ENCODE assay signal across 1 cellular context in genomic region chr15:43510230-43511011, GRCh38.
TF ChIP-seq lines count a peak whose summit lies in the region.

No MANE protein-coding gene starts in this region.

TF ChIP-seq in HepG2, 621 proteins besides CTCF, POLR2A, EP300 and RAD21 (continued from another document and continues in another):
- TF ChIP-seq ZBTB40 (IDR thresholded peaks at IDR 0.05), result no peak
- no peak for TF ChIP-seq ZBTB40 (CRISPR knock-in tag; IDR thresholded peaks at IDR 0.05)
- no peak for TF ChIP-seq TBP (CRISPR knock-in tag; IDR thresholded peaks at IDR 0.05)
- TF ChIP-seq FLYWCH1 (CRISPR knock-in tag; IDR thresholded peaks at IDR 0.05), result no peak
- TF ChIP-seq MEF2D (CRISPR knock-in tag; IDR thresholded peaks at IDR 0.05), result no peak
- no peak for TF ChIP-seq ZNF678 (CRISPR knock-in tag; IDR thresholded peaks at IDR 0.05)
- no peak for TF ChIP-seq STAG1 (CRISPR knock-in tag; IDR thresholded peaks at IDR 0.05)
- no peak; the same call in 1 of the 2 replicates for TF ChIP-seq ETV5 (CRISPR knock-in tag; IDR thresholded peaks at IDR 0.05; ENCODE audit: borderline replicate concordance)
- TF ChIP-seq, protein P1, sequence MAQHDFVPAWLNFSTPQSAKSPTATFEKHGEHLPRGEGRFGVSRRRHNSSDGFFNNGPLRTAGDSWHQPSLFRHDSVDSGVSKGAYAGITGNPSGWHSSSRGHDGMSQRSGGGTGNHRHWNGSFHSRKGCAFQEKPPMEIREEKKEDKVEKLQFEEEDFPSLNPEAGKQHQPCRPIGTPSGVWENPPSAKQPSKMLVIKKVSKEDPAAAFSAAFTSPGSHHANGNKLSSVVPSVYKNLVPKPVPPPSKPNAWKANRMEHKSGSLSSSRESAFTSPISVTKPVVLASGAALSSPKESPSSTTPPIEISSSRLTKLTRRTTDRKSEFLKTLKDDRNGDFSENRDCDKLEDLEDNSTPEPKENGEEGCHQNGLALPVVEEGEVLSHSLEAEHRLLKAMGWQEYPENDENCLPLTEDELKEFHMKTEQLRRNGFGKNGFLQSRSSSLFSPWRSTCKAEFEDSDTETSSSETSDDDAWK (CRISPR knock-in tag; IDR thresholded peaks at IDR 0.05), result no peak
- TF ChIP-seq, protein P2, sequence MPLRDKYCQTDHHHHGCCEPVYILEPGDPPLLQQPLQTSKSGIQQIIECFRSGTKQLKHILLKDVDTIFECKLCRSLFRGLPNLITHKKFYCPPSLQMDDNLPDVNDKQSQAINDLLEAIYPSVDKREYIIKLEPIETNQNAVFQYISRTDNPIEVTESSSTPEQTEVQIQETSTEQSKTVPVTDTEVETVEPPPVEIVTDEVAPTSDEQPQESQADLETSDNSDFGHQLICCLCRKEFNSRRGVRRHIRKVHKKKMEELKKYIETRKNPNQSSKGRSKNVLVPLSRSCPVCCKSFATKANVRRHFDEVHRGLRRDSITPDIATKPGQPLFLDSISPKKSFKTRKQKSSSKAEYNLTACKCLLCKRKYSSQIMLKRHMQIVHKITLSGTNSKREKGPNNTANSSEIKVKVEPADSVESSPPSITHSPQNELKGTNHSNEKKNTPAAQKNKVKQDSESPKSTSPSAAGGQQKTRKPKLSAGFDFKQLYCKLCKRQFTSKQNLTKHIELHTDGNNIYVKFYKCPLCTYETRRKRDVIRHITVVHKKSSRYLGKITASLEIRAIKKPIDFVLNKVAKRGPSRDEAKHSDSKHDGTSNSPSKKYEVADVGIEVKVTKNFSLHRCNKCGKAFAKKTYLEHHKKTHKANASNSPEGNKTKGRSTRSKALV (CRISPR knock-in tag; IDR thresholded peaks at IDR 0.05), result no peak
- no peak for TF ChIP-seq ZNF34 (CRISPR knock-in tag; IDR thresholded peaks at IDR 0.05; ENCODE audit: borderline replicate concordance)
- TF ChIP-seq ZBTB7B (CRISPR knock-in tag; IDR thresholded peaks at IDR 0.05), result no peak
- TF ChIP-seq ARID4A (CRISPR knock-in tag; IDR thresholded peaks at IDR 0.05; ENCODE audit: borderline replicate concordance), result peak; percentile 92
- no peak for TF ChIP-seq PAWR (CRISPR knock-in tag; IDR thresholded peaks at IDR 0.05; ENCODE audit: borderline replicate concordance)
- TF ChIP-seq RBAK (CRISPR knock-in tag; IDR thresholded peaks at IDR 0.05), result no peak
- TF ChIP-seq CAMTA2 (CRISPR knock-in tag; IDR thresholded peaks at IDR 0.05; ENCODE audit: borderline replicate concordance), result no peak
- no peak for TF ChIP-seq ZSCAN12 (CRISPR knock-in tag; IDR thresholded peaks at IDR 0.05)
- 0 out of 2 replicates have a peak, but pooled peaks have one; percentile 14 for TF ChIP-seq TGIF2 (CRISPR knock-in tag; IDR thresholded peaks at IDR 0.05)
- TF ChIP-seq ZFP62 (CRISPR knock-in tag; IDR thresholded peaks at IDR 0.05), result no peak
- TF ChIP-seq POLR2AphosphoS5 (IDR thresholded peaks at IDR 0.05; ENCODE audit: low read depth, low read length), result peak; percentile 32; the same call in 1 of the 2 replicates
- TF ChIP-seq, protein P3, sequence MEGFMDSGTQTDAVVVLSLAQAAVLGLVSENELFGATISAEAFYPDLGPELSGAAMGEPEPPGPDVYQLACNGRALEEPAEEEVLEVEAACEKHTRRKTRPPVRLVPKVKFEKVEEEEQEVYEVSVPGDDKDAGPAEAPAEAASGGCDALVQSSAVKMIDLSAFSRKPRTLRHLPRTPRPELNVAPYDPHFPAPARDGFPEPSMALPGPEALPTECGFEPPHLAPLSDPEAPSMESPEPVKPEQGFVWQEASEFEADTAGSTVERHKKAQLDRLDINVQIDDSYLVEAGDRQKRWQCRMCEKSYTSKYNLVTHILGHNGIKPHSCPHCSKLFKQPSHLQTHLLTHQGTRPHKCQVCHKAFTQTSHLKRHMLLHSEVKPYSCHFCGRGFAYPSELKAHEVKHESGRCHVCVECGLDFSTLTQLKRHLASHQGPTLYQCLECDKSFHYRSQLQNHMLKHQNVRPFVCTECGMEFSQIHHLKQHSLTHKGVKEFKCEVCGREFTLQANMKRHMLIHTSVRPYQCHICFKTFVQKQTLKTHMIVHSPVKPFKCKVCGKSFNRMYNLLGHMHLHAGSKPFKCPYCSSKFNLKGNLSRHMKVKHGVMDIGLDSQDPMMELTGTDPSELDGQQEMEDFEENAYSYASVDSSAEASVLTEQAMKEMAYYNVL (CRISPR knock-in tag; IDR thresholded peaks at IDR 0.05; ENCODE audit: borderline replicate concordance), result peak; percentile 46; the same call in 1 of the 2 replicates
- TF ChIP-seq MTF2 (CRISPR knock-in tag; IDR thresholded peaks at IDR 0.05; ENCODE audit: borderline replicate concordance), result no peak
- no peak for TF ChIP-seq MAFG (CRISPR knock-in tag; IDR thresholded peaks at IDR 0.05)
- peak; percentile 24; the same call in 1 of the 2 replicates for TF ChIP-seq THRA (CRISPR knock-in tag; IDR thresholded peaks at IDR 0.05; ENCODE audit: borderline replicate concordance)
- TF ChIP-seq CSRNP1 (CRISPR knock-in tag; IDR thresholded peaks at IDR 0.05), result no peak
- TF ChIP-seq HHEX (CRISPR knock-in tag; IDR thresholded peaks at IDR 0.05), result no peak
- no peak for TF ChIP-seq PHF5A (CRISPR knock-in tag; IDR thresholded peaks at IDR 0.05; ENCODE audit: low read depth, unreplicated experiment)
- no peak for TF ChIP-seq DDIT3 (CRISPR knock-in tag; IDR thresholded peaks at IDR 0.05)
- no peak for TF ChIP-seq TRIM22 (IDR thresholded peaks at IDR 0.05)
- peak; percentile 89 for TF ChIP-seq NFYB (CRISPR knock-in tag; IDR thresholded peaks at IDR 0.05)
- no peak for TF ChIP-seq FOXA1 (IDR thresholded peaks at IDR 0.05)
- TF ChIP-seq FOXA1 (CRISPR knock-in tag; IDR thresholded peaks at IDR 0.05), result no peak
- no peak; the same call in 1 of the 2 replicates for TF ChIP-seq POGZ (CRISPR knock-in tag; IDR thresholded peaks at IDR 0.05)
- TF ChIP-seq TAF15 (IDR thresholded peaks at IDR 0.05; ENCODE audit: low read depth, low read length, poor library complexity, severe bottlenecking), result no peak
- TF ChIP-seq ZKSCAN5 (CRISPR knock-in tag; IDR thresholded peaks at IDR 0.05), result no peak
- TF ChIP-seq JUN (CRISPR knock-in tag; IDR thresholded peaks at IDR 0.05), result no peak
- no peak for TF ChIP-seq ARNT2 (CRISPR knock-in tag; IDR thresholded peaks at IDR 0.05; ENCODE audit: low read depth)
- TF ChIP-seq GATAD2A (CRISPR knock-in tag; IDR thresholded peaks at IDR 0.05), result no peak
